Comparison of ENCODE assay signal across 19 cellular contexts in genomic region chr1:43066578-43066977, GRCh38.
DNase-seq lines count a peak whose midpoint lies in the region; ATAC-seq and TF ChIP-seq lines count a peak whose summit lies in the region.
"Had no signal": no experiment of that assay in that cellular context is flagged by ENCODE, and none has a peak within 500 bp of the region (broad histone marks: within the 10 kb centered on the region; RNA-seq: fewer than 3 reads in every experiment).

No MANE protein-coding gene starts in this region.

- no peak overlapping the region for H4K5ac ChIP-seq in IMR-90 (ENCODE audit: low read depth, low read length)

- peaks cover 45% of the 10 kb centered on the region for H3K4me1 Mint-ChIP-seq in WTC11
- H3K4me1 Mint-ChIP-seq in activated CD8-positive, alpha-beta T cell treated with anti-CD3 and anti-CD28 coated beads for 36 hours (ENCODE audit: low read depth), result peaks cover 6% of the 10 kb centered on the region
- H3K4me1 Mint-ChIP-seq in chondrocyte (ENCODE audit: low read depth), result peaks cover 7% of the 10 kb centered on the region

- H3K56ac ChIP-seq in IMR-90 (ENCODE audit: extremely low read depth, insufficient read depth, low read length), result no peak overlapping the region

- H4K8ac ChIP-seq in IMR-90 (ENCODE audit: low read depth in 2 of 2, low read length in 2 of 2), result no peak overlapping the region
- H4K8ac ChIP-seq in neuronal stem cell (ENCODE audit: low read depth, low read length), result no peak overlapping the region

- ATAC-seq in IMR-90 (ENCODE audit: low read depth) (no peak), WTC11 (no peak), GM21423 (IDR thresholded peaks at IDR 0.05; ENCODE audit: unreplicated experiment) (no peak)
- ATAC-seq in activated CD8-positive, alpha-beta T cell treated with anti-CD3 and anti-CD28 coated beads for 36 hours, result no peak

- no peak overlapping the region for H2AFZ ChIP-seq in IMR-90 (replicated peaks; ENCODE audit: low read length, poor library complexity)
- no peak overlapping the region for H2AFZ ChIP-seq in neuronal stem cell (ENCODE audit: low read length)

- H3K9me3 Mint-ChIP-seq in WTC11 (no peaks in the 10 kb centered on the region), chondrocyte (ENCODE audit: low read depth) (no peaks in the 10 kb centered on the region)
- no peaks in the 10 kb centered on the region for H3K9me3 Mint-ChIP-seq in activated CD8-positive, alpha-beta T cell treated with anti-CD3 and anti-CD28 coated beads for 36 hours
- H3K9me3 Mint-ChIP-seq: CD4-positive, alpha-beta memory T cell; H9; IgD-negative memory B cell had no signal

- in situ Hi-C loops in IMR-90 (cut with MboI; ENCODE audit: low sequenced_read_pairs), result loop anchor here (5.0 kb wide), 1 partner anchor 144 kb away; no protein-coding TSS in a partner anchor

- no peak for TF ChIP-seq POLR2A in IMR-90 (IDR thresholded peaks at IDR 0.05; ENCODE audit: low read depth, low read length)

- TF ChIP-seq CTCF in IMR-90 (conservative IDR thresholded peaks at IDR 0.05; ENCODE audit: low read depth, low read length) (no peak), WTC11 (IDR thresholded peaks at IDR 0.05) (no peak), chondrocyte (IDR thresholded peaks at IDR 0.05) (no peak)
- no peak for TF ChIP-seq CTCF in activated CD8-positive, alpha-beta T cell treated with anti-CD3 and anti-CD28 coated beads for 36 hours (IDR thresholded peaks at IDR 0.05)

- no peak overlapping the region for H3K18ac ChIP-seq in IMR-90 (ENCODE audit: low read depth, low read length)
- H3K18ac ChIP-seq in neuronal stem cell (ENCODE audit: low read length), result peak overlapping the region; percentile 38

- no peak overlapping the region for H2AK9ac ChIP-seq in IMR-90 (replicated peaks; ENCODE audit: low read depth, low read length, poor library complexity)

- H3K36me3 ChIP-seq in IMR-90 (ENCODE audit: control insufficient read depth, insufficient read depth, low read length) (no peaks in the 10 kb centered on the region), neuronal stem cell (replicated peaks in 1 of 2; ENCODE audit: control insufficient read depth in 2 of 2, insufficient read depth in 2 of 2, low read length in 2 of 2) (no peaks in the 10 kb centered on the region)
- H3K36me3 ChIP-seq: SJSA1 had no signal

- H3K27ac ChIP-seq in IMR-90 (ENCODE audit: insufficient read depth, low read length) (no peak overlapping the region), neuronal stem cell (replicated peaks; ENCODE audit: low read length) (no peak overlapping the region)
- H3K27ac ChIP-seq: SJSA1 had no signal

- CTCF ChIA-PET in IMR-90 (lab: Yijun Ruan, JAX), result no interaction called here
- CTCF ChIA-PET in WTC11 (lab: Charles Lee), result interaction anchor here (1.0 kb wide), 1 partner anchor 153 kb away, joined by 4 read pairs; no protein-coding TSS in a partner anchor
- CTCF ChIA-PET in activated CD8-positive, alpha-beta T cell treated with anti-CD3 and anti-CD28 coated beads for 36 hours (lab: Charles Lee), result interaction anchor here (2.8 to 3.9 kb wide), 2 partner anchors 144 to 153 kb away, joined by 13 to 21 read pairs; no protein-coding TSS in a partner anchor

- BruUV-seq in IMR-90 (replicated peaks; lab: Mats Ljungman, UMichigan), result no TSS peak

- intact Hi-C loops in IMR-90 (cut with micrococcal nuclease), result no loop called here
- intact Hi-C loops in activated CD8-positive, alpha-beta T cell treated with anti-CD3 and anti-CD28 coated beads for 36 hours (cut with micrococcal nuclease), result no loop called here

- H3K9me3 ChIP-seq in IMR-90 (ENCODE audit: control insufficient read depth, insufficient read depth, low read length) (no peaks in the 10 kb centered on the region), neuronal stem cell (replicated peaks in 1 of 2; ENCODE audit: control insufficient read depth in 2 of 2, insufficient read depth in 1 of 2, low read depth in 1 of 2, low read length in 2 of 2) (peaks cover 0 to 4% of the 10 kb centered on the region in 2 donors)
- H3K9me3 ChIP-seq: SJSA1 had no signal

- H3K9me1 ChIP-seq in IMR-90 (ENCODE audit: insufficient read depth, low read length), result peaks cover 8% of the 10 kb centered on the region

- H3K9ac ChIP-seq in IMR-90 (ENCODE audit: low read depth, low read length), result no peak overlapping the region
- H3K9ac ChIP-seq in neuronal stem cell (ENCODE audit: low read depth, low read length, poor library complexity), result no peak overlapping the region

- no peak overlapping the region for H3K4me3 Mint-ChIP-seq in WTC11
- H3K4me3 Mint-ChIP-seq in activated CD8-positive, alpha-beta T cell treated with anti-CD3 and anti-CD28 coated beads for 36 hours, result no peak overlapping the region
- no peak overlapping the region for H3K4me3 Mint-ChIP-seq in chondrocyte (ENCODE audit: unreplicated experiment)
- H3K4me3 Mint-ChIP-seq: H9 had no signal

- H2BK12ac ChIP-seq in neuronal stem cell (ENCODE audit: low read length), result peak overlapping the region; percentile 87

- H3K36me3 Mint-ChIP-seq in WTC11, result no peaks in the 10 kb centered on the region
- no peaks in the 10 kb centered on the region for H3K36me3 Mint-ChIP-seq in activated CD8-positive, alpha-beta T cell treated with anti-CD3 and anti-CD28 coated beads for 36 hours (ENCODE audit: low read depth)
- H3K36me3 Mint-ChIP-seq in chondrocyte (ENCODE audit: low read depth), result no peaks in the 10 kb centered on the region
- H3K36me3 Mint-ChIP-seq: CD4-positive, alpha-beta memory T cell; IgD-negative memory B cell had no signal

- H3K27me3 ChIP-seq in IMR-90 (ENCODE audit: control insufficient read depth, insufficient read depth, low read length) (0 out of 2 replicates have a peak, but pooled peaks cover 1% of the 10 kb centered on the region), neuronal stem cell (ENCODE audit: control insufficient read depth in 3 of 3, insufficient read depth in 3 of 3, low read depth in 1 of 3, low read length in 3 of 3) (peaks cover 0 to 2% (median 0%) of the 10 kb centered on the region in 3 experiments)
- H3K27me3 ChIP-seq: SJSA1 had no signal

- H3K27ac Mint-ChIP-seq in WTC11 (0 out of 2 replicates have a peak overlapping the region, but pooled peaks have one; percentile 7), chondrocyte (ENCODE audit: unreplicated experiment) (no peak overlapping the region)
- no peak overlapping the region for H3K27ac Mint-ChIP-seq in activated CD8-positive, alpha-beta T cell treated with anti-CD3 and anti-CD28 coated beads for 36 hours
- H3K27ac Mint-ChIP-seq: IgD-negative memory B cell had no signal

- H3K23ac ChIP-seq in IMR-90 (ENCODE audit: low read depth, low read length), result no peak overlapping the region
- no peak overlapping the region for H3K23ac ChIP-seq in neuronal stem cell (ENCODE audit: low read depth, low read length, poor library complexity)

- no peaks in the 10 kb centered on the region for H3K79me1 ChIP-seq in IMR-90 (ENCODE audit: low read depth in 1 of 2, low read length in 2 of 2)
- no peaks in the 10 kb centered on the region for H3K79me1 ChIP-seq in neuronal stem cell (ENCODE audit: low read depth, low read length)

- no peak overlapping the region; the same call in 2 of the 3 replicates for H2BK15ac ChIP-seq in IMR-90 (ENCODE audit: low read depth, low read length)
- peak overlapping the region; percentile 17 for H2BK15ac ChIP-seq in neuronal stem cell (ENCODE audit: low read length)

- H2BK120ac ChIP-seq in IMR-90 (ENCODE audit: low read depth, low read length), result peak overlapping the region; percentile 44; the same call in 1 of the 2 replicates
- H2BK120ac ChIP-seq in neuronal stem cell (ENCODE audit: low read depth, low read length), result no peak overlapping the region

- no peak overlapping the region; the same call in 1 of the 2 replicates for H4K91ac ChIP-seq in IMR-90 (ENCODE audit: insufficient read depth, low read depth, low read length)
- no peak overlapping the region for H4K91ac ChIP-seq in neuronal stem cell (ENCODE audit: low read depth, low read length, poor library complexity)

- no peak overlapping the region for H3K4me2 ChIP-seq in IMR-90 (ENCODE audit: low read depth, low read length)
- H3K4me2 ChIP-seq in neuronal stem cell (ENCODE audit: insufficient read depth, low read length, poor library complexity, severe bottlenecking), result no peak overlapping the region

- H3K14ac ChIP-seq in IMR-90 (replicated peaks; ENCODE audit: low read depth, low read length), result no peak overlapping the region
- no peak overlapping the region for H3K14ac ChIP-seq in neuronal stem cell (ENCODE audit: low read length)

- 92% methylated on average over 5 of the region's 9 CpGs; no CpG with 5 or more reads in 1 of the 2 experiments for WGBS in IMR-90 (ENCODE audit: extremely low coverage in 2 of 2, insufficient read length in 1 of 2), 2 experiments
- no CpG with 5 or more reads among the region's 9 CpGs for WGBS in neuronal stem cell (ENCODE audit: extremely low coverage in 2 of 2, insufficient read length in 2 of 2, insufficient replicate concordance in 1 of 2), 2 donors

- POLR2A ChIA-PET in IMR-90 (lab: Charles Lee; ENCODE audit: unreplicated experiment) (no interaction called here), WTC11 (lab: Charles Lee) (no interaction called here)
- POLR2A ChIA-PET in activated CD8-positive, alpha-beta T cell treated with anti-CD3 and anti-CD28 coated beads for 36 hours (lab: Charles Lee), result no interaction called here

- peaks cover 10% of the 10 kb centered on the region for H3K27me3 Mint-ChIP-seq in WTC11 (ENCODE audit: low read depth)
- H3K27me3 Mint-ChIP-seq in activated CD8-positive, alpha-beta T cell treated with anti-CD3 and anti-CD28 coated beads for 36 hours, result no peaks in the 10 kb centered on the region
- no peaks in the 10 kb centered on the region for H3K27me3 Mint-ChIP-seq in chondrocyte (ENCODE audit: low read depth)
- H3K27me3 Mint-ChIP-seq: CD4-positive, alpha-beta memory T cell; IgD-negative memory B cell had no signal

- dilution Hi-C loops in IMR-90 (cut with HindIII; ENCODE audit: low sequenced_read_pairs, unreplicated experiment), result no loop called here

- H2AK5ac ChIP-seq in IMR-90 (ENCODE audit: low read depth, low read length) (peak overlapping the region; percentile 39; the same call in 1 of the 2 replicates), neuronal stem cell (ENCODE audit: low read depth, low read length) (peak overlapping the region; percentile 58)

- DNase-seq in IMR-90 (no peak), WTC11 (ENCODE audit: low spot score) (no peak), mesenteric fat pad (ENCODE audit: low spot score) (peak; percentile 81), neuronal stem cell (ENCODE audit: low spot score) (no peak), COR-L47 (lab: John Stamatoyannopoulos, UW) (no peak), chondrocyte (ENCODE audit: low spot score) (no peak)
- no peak for DNase-seq in activated CD8-positive, alpha-beta T cell treated with anti-CD3 and anti-CD28 coated beads for 36 hours
- DNase-seq: ACHN; CD4-positive, alpha-beta memory T cell; DMS 273 treated with DMSO at 0.1 percent for 48 hours; H9; MV-4-11; NCI-H1436; NCI-H2029 treated with DMSO at 0.1 percent for 48 hours; NCI-H524; RPMI8226 had no signal

- H3K4me3 ChIP-seq in IMR-90 (ENCODE audit: insufficient read depth, low read depth, low read length) (no peak overlapping the region), neuronal stem cell (ENCODE audit: low read length in 2 of 2) (no peak overlapping the region)
- H3K4me3 ChIP-seq: SJSA1 had no signal

- H3K4me1 ChIP-seq in IMR-90 (ENCODE audit: control insufficient read depth, insufficient read depth, low read length) (peaks cover 13% of the 10 kb centered on the region), neuronal stem cell (ENCODE audit: control insufficient read depth in 2 of 2, insufficient read depth in 1 of 2, low read depth in 1 of 2, low read length in 2 of 2) (peaks cover 13 to 32% of the 10 kb centered on the region in 2 donors)
- H3K4me1 ChIP-seq: SJSA1 had no signal

- H2BK5ac ChIP-seq in IMR-90 (ENCODE audit: low read depth, low read length, poor library complexity, severe bottlenecking), result no peak overlapping the region
- peak overlapping the region; percentile 27 for H2BK5ac ChIP-seq in neuronal stem cell (ENCODE audit: low read length)

- H4K20me1 ChIP-seq in IMR-90 (ENCODE audit: insufficient read depth, low read length), result no peaks in the 10 kb centered on the region

- no peak overlapping the region for H3K4ac ChIP-seq in IMR-90 (ENCODE audit: low read depth, low read length)
- H3K4ac ChIP-seq in neuronal stem cell (ENCODE audit: low read length), result no peak overlapping the region

- no peak overlapping the region for H2BK20ac ChIP-seq in IMR-90 (ENCODE audit: low read depth, low read length)

- no peak for TF ChIP-seq RAD21 in IMR-90 (IDR thresholded peaks at IDR 0.05; ENCODE audit: low read length)
